In the genomic region with DNA sequence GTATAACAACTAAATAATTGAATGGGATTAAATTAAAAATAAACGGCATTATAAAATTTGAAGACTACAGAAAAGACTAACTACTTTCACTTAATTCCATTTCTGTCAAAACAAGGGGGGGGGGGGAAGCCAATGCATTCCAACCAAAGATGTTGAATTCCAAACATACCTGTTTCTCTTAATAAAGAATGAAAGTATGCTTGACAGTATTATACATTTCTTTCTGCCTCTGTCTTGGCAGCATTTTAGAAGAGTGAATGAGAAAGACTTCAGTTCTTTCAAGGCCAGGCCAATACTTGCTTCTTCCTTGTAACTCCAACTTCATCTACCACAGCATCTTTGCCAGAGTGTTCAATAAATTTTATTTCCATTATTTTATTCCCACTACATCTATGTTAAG, we compare ENCODE assay signal across 25 cellular contexts.
"Had no signal": no experiment of that assay in that cellular context is flagged by ENCODE, and none has a peak within 500 bp of the region (broad histone marks: within the 10 kb centered on the region; RNA-seq: fewer than 3 reads in every experiment).

No MANE protein-coding gene starts in this region.

- ATAC-seq: gastroesophageal sphincter; left cardiac atrium; sciatic nerve; stimulated activated memory B cell treated with anti-CD40 and anti-IgM and Interleukin-4, amounts not matched to agents 10 μg/mL and 1 μg/mL and 100 μg/mL, for 72 hours; stimulated activated naive CD8-positive, alpha-beta T cell treated with anti-CD3 and anti-CD28 coated beads, Interleukin-15, amount 100 ng/mL, for 72 hours had no signal

- DNase-seq: activated CD4-positive, alpha-beta memory T cell treated with anti-CD3 and anti-CD28 coated beads, Interleukin-2, amount 10 ng/mL, durations not matched to agents 7 days and 5 days; activated CD4-positive, alpha-beta T cell treated with anti-CD3 and anti-CD28 coated beads, Interleukin-2, amount 10 ng/mL, durations not matched to agents 7 days and 5 days; activated CD4-positive, CD25-positive, alpha-beta regulatory T cell treated with anti-CD3 and anti-CD28 coated beads, Interleukin-2, amount 50 U/mL, for 72 hours; activated CD8-positive, alpha-beta memory T cell treated with anti-CD3 and anti-CD28 coated beads, Interleukin-2, amount 50 U/mL, for 48 hours; activated gamma-delta T cell; activated naive CD4-positive, alpha-beta T cell treated with anti-CD3 and anti-CD28 coated beads, Interleukin-2, amount 10 ng/mL, durations not matched to agents 7 days and 5 days; activated naive CD8-positive, alpha-beta T cell treated with anti-CD3 and anti-CD28 coated beads, Interleukin-2, amount 10 ng/mL, durations not matched to agents 7 days and 5 days; activated T-cell treated with anti-CD3 and anti-CD28 coated beads, Interleukin-2, amount 50 U/mL, for 24 hours; amygdala; effector memory CD4-positive, alpha-beta T cell; left cardiac atrium; mammary epithelial cell; naive B cell; nephron progenitor cell; small intestine; stimulated activated CD4-positive, alpha-beta T cell treated with anti-CD3 and anti-CD28 coated beads, Interleukin-4, amount 100 ng/mL, for 24 hours; stimulated activated CD8-positive, alpha-beta memory T cell treated with anti-CD3 and anti-CD28 coated beads, Interleukin-4, amount 100 ng/mL, for 48 hours; stimulated activated naive CD8-positive, alpha-beta T cell treated with anti-CD3 and anti-CD28 coated beads, Interleukin-15, amount 100 ng/mL, for 72 hours; substantia nigra; T-helper 2 cell; thyroid gland; upper lobe of left lung had no signal
